ENCODE assay signal across 11 cellular contexts in genomic region chr10:12534824-12535223, GRCh38.
A peak's percentile ranks its signal among the peaks of the same experiment; 100 is the strongest.
DNase-seq lines count a peak whose midpoint lies in the region; ATAC-seq and TF ChIP-seq lines count a peak whose summit lies in the region.
"Had no signal": no experiment of that assay in that cellular context is flagged by ENCODE, and none has a peak within 500 bp of the region (broad histone marks: within the 10 kb centered on the region; RNA-seq: fewer than 3 reads in every experiment).

No MANE protein-coding gene starts in this region.

- no peak for TF ChIP-seq CTCF in GM13976 (IDR thresholded peaks at IDR 0.05; ENCODE audit: borderline replicate concordance, control extremely low read depth, extremely low read depth, insufficient read depth, missing control alignments)
- TF ChIP-seq CTCF in omental fat pad (IDR thresholded peaks at IDR 0.05): no peak

- in situ Hi-C loops in GM13976 (cut with MboI; ENCODE audit: low sequenced_read_pairs, unreplicated experiment): no loop called here

- peaks cover 0 to 4% (median 0%) of the 10 kb centered on the region in 3 donors for H3K36me3 Mint-ChIP-seq in immature natural killer cell

- no peak for ATAC-seq in omental fat pad (ENCODE audit: low FRiP score)

- no peak for TF ChIP-seq POLR2A in erythroblast (IDR thresholded peaks at IDR 0.05; ENCODE audit: low read length)

- H3K27me3 Mint-ChIP-seq in immature natural killer cell (ENCODE audit: low read depth in 3 of 3): peaks cover 0 to 4% (median 0%) of the 10 kb centered on the region in 3 donors

- H3K4me1 Mint-ChIP-seq in immature natural killer cell: peaks cover 16 to 17% of the 10 kb centered on the region in 2 donors

- peak overlapping the region in 1 of 5 donors; percentile 18 for H3K4me3 Mint-ChIP-seq in immature natural killer cell

- peak overlapping the region in 2 of 6 donors; percentile 46 to 52 for H3K27ac Mint-ChIP-seq in immature natural killer cell

- DNase-seq in stimulated activated CD4-positive, alpha-beta T cell treated with anti-CD3 and anti-CD28 coated beads, Interleukin-1b, Interleukin-23, amount 100 ng/mL, for 48 hours: peak; percentile 5
- no peak for DNase-seq in stimulated activated CD4-positive, alpha-beta T cell treated with anti-CD3 and anti-CD28 coated beads, Interleukin-4, amount 100 ng/mL, for 1 hour
- DNase-seq in SK-N-DZ (ENCODE audit: low spot score) (peak; percentile 59), erythroblast (lab: John Stamatoyannopoulos, UW) (peak; percentile 9 to 17), immature natural killer cell (no peak), NCI-H748 treated with DMSO at 0.1 percent for 48 hours (lab: John Stamatoyannopoulos, UW) (no peak), GM13976 (ENCODE audit: low spot score) (no peak), omental fat pad (ENCODE audit: low spot score) (no peak)
- DNase-seq: effector CD4-positive, alpha-beta T cell; NCI-H1105; NCI-H345 had no signal

- no peaks in the 10 kb centered on the region for H3K9me3 Mint-ChIP-seq in immature natural killer cell

Comparison
In these comparisons a context has a peak if more than half of its experiments do, and no peak if none do; other contexts are left out.
1. DNase-seq: peak in stimulated activated CD4-positive, alpha-beta T cell treated with anti-CD3 and anti-CD28 coated beads, Interleukin-1b, Interleukin-23, amount 100 ng/mL, for 48 hours (single experiment), SK-N-DZ (single experiment) and erythroblast (2 of 2); none in stimulated activated CD4-positive, alpha-beta T cell treated with anti-CD3 and anti-CD28 coated beads, Interleukin-4, amount 100 ng/mL, for 1 hour (single experiment), immature natural killer cell (0 of 3), NCI-H748 treated with DMSO at 0.1 percent for 48 hours (single experiment), GM13976 (single experiment) and omental fat pad (single experiment).